24 cellular contexts compared by ENCODE assay signal in the genomic region with DNA sequence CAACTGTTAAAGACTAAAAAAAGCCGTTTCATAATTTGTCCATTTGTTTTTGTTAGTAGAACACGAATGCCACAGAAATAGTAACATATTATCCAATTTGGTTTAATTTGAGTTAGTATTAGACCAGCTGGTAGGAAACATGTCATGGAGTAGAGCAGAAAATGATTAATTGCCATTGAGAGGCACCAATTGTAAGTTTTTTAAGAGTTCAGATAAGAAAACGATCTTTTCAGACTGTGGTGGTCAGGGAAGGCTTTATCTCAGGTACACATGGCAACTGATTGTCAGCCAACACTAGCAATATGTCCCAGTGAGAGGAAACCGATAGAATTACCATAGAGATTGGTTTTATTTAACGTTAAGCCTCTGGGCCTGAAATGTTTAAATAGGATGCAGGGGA.
A peak's percentile ranks its signal among the peaks of the same experiment; 100 is the strongest.
DNase-seq lines count a peak whose midpoint lies in the region; ATAC-seq, FAIRE-seq and TF ChIP-seq lines count a peak whose summit lies in the region.
"Had no signal": no experiment of that assay in that cellular context is flagged by ENCODE, and none has a peak within 500 bp of the region (broad histone marks: within the 10 kb centered on the region; RNA-seq: fewer than 3 reads in every experiment).

No MANE protein-coding gene starts in this region.

- intact Hi-C loops in K562 (cut with micrococcal nuclease): no loop called here

- TF ChIP-seq CTCF in K562 (IDR thresholded peaks at IDR 0.05 in 2 of 3, conservative IDR thresholded peaks at IDR 0.05 in 1 of 3; ENCODE audit: insufficient read depth in 2 of 3, low read depth in 1 of 3, low read length in 3 of 3): no peak
- no peak for TF ChIP-seq CTCF in nephron progenitor cell (IDR thresholded peaks at IDR 0.05)

- no peaks in the 10 kb centered on the region for H3K4me1 ChIP-seq in K562 (replicated peaks in 1 of 2; ENCODE audit: control insufficient read depth in 2 of 2, insufficient read depth in 2 of 2, low read length in 2 of 2)
- H3K4me1 ChIP-seq: BLaER1 treated with 17β-estradiol and CSF1 and Interleukin-3, amounts not matched to agents 10 nM and 100 nM had no signal

- H3K27ac Mint-ChIP-seq in nephron progenitor cell: peak overlapping the region; percentile 14
- H3K27ac Mint-ChIP-seq: CD4-positive, alpha-beta memory T cell had no signal

- POLR2A ChIA-PET in K562 (lab: Yijun Ruan, JAX): no interaction called here

- no peak overlapping the region for H3K4me2 ChIP-seq in K562 (ENCODE audit: insufficient read depth, low read length)
- H3K4me2 ChIP-seq: BLaER1 treated with 17β-estradiol and CSF1 and Interleukin-3, amounts not matched to agents 10 nM and 100 nM; KMS-11 had no signal

- H3K27me3 Mint-ChIP-seq in nephron progenitor cell (ENCODE audit: low read depth, poor library complexity): no peaks in the 10 kb centered on the region
- H3K27me3 Mint-ChIP-seq: CD4-positive, alpha-beta memory T cell had no signal

- no peaks in the 10 kb centered on the region for H3K36me3 ChIP-seq in K562 (ENCODE audit: control insufficient read depth, insufficient read depth, low read length)
- H3K36me3 ChIP-seq: BLaER1 treated with 17β-estradiol and CSF1 and Interleukin-3, amounts not matched to agents 10 nM and 100 nM had no signal

- H3K9me1 ChIP-seq in K562 (ENCODE audit: control insufficient read depth, insufficient read depth, low read length): no peaks in the 10 kb centered on the region

- H3K4me1 Mint-ChIP-seq in nephron progenitor cell: peaks cover 18% of the 10 kb centered on the region
- H3K4me1 Mint-ChIP-seq: CD4-positive, alpha-beta memory T cell had no signal

- TF ChIP-seq EP300 in K562 (IDR thresholded peaks at IDR 0.05; ENCODE audit: low read length): peak; percentile 55; the same call in 1 of the 2 replicates

- BruUV-seq in K562 (replicated peaks; lab: Mats Ljungman, UMichigan): no TSS peak

- H3K9ac ChIP-seq in K562 (ENCODE audit: insufficient read depth in 1 of 2, low read depth in 2 of 2, low read length in 2 of 2): no peak overlapping the region
- H3K9ac ChIP-seq: BLaER1 treated with 17β-estradiol and CSF1 and Interleukin-3, amounts not matched to agents 10 nM and 100 nM; KMS-11 had no signal

- no peak overlapping the region for H3K27ac ChIP-seq in K562 (ENCODE audit: extremely low read depth, low read depth, low read length)
- H3K27ac ChIP-seq: BLaER1 treated with 17β-estradiol and CSF1 and Interleukin-3, amounts not matched to agents 10 nM and 100 nM; KMS-11 had no signal

- no peak overlapping the region for H2AFZ ChIP-seq in K562 (ENCODE audit: low read depth, low read length)

- no peaks in the 10 kb centered on the region for H4K20me1 ChIP-seq in K562 (replicated peaks; ENCODE audit: control insufficient read depth, insufficient read depth, low read length)
- H4K20me1 ChIP-seq: BLaER1 treated with 17β-estradiol and CSF1 and Interleukin-3, amounts not matched to agents 10 nM and 100 nM had no signal

- no peaks in the 10 kb centered on the region for H3K9me3 Mint-ChIP-seq in nephron progenitor cell

- no peak overlapping the region for H3K4me3 ChIP-seq in K562
- H3K4me3 ChIP-seq: BLaER1 treated with 17β-estradiol and CSF1 and Interleukin-3, amounts not matched to agents 10 nM and 100 nM; GM12878 had no signal

- in situ Hi-C loops in K562 (cut with MboI): no loop called here

- H3K4me3 Mint-ChIP-seq in nephron progenitor cell: no peak overlapping the region
- H3K4me3 Mint-ChIP-seq: CD4-positive, alpha-beta memory T cell had no signal

- DNase-seq in SK-N-DZ (ENCODE audit: low spot score): peak; percentile 1
- peak in 2 of 4 experiments; percentile 5 to 39 for DNase-seq in K562 (ENCODE audit: extremely low read depth in 1 of 4, low spot score in 3 of 4)
- no peak for DNase-seq in nephron progenitor cell
- DNase-seq in NCI-H748 treated with DMSO at 0.1 percent for 48 hours (lab: John Stamatoyannopoulos, UW): no peak
- DNase-seq in AG20443 (ENCODE audit: low spot score): no peak
- no peak for DNase-seq in NCI-H82 (lab: John Stamatoyannopoulos, UW)
- DNase-seq: AML-193; CD4-positive, alpha-beta memory T cell; COR-L47; HCEC 1CT; IMR-90; MM.1S; NCI-H2029; NCI-H446 treated with DMSO at 0.1 percent for 48 hours; NCI-H526 had no signal

- ATAC-seq in K562 (peak; percentile 67), GM19455 (IDR thresholded peaks at IDR 0.05; ENCODE audit: unreplicated experiment) (no peak)
- ATAC-seq: GM12878, Panc1, SK-N-SH treated with all-trans-retinoic acid at 6 μM for 48 hours had no signal

- H3K27me3 ChIP-seq in K562 (ENCODE audit: control insufficient read depth in 2 of 2, insufficient read depth in 2 of 2, low read length in 2 of 2): no peaks in the 10 kb centered on the region
- H3K27me3 ChIP-seq: BLaER1 treated with 17β-estradiol and CSF1 and Interleukin-3, amounts not matched to agents 10 nM and 100 nM had no signal

- H3K79me2 ChIP-seq in K562 (ENCODE audit: control insufficient read depth, insufficient read depth, low read length): no peaks in the 10 kb centered on the region

- TF ChIP-seq POLR2A in K562 (conservative IDR thresholded peaks at IDR 0.05): no peak

- FAIRE-seq in K562 (lab: Jason Lieb, UNC): no peak
- FAIRE-seq: A204.1, G401.6, GM12878, H1 had no signal

- H3K9me3 ChIP-seq in K562 (replicated peaks; ENCODE audit: control insufficient read depth, insufficient read depth, low read depth, low read length): no peaks in the 10 kb centered on the region
- H3K9me3 ChIP-seq: BLaER1 treated with 17β-estradiol and CSF1 and Interleukin-3, amounts not matched to agents 10 nM and 100 nM had no signal

- TF ChIP-seq RAD21 in K562 (CRISPR knock-in tag; conservative IDR thresholded peaks at IDR 0.05 in 1 of 2, IDR thresholded peaks at IDR 0.05 in 1 of 2): no peak

- 0% methylated on average over 5 of the region's 5 CpGs for WGBS in K562 (ENCODE audit: insufficient coverage, low coverage, missing lambda C conversion rate)

- CTCF ChIA-PET in K562 (lab: Yijun Ruan, JAX; ENCODE audit: low intra/inter-chr PET ratio): no interaction called here

- no peaks in the 10 kb centered on the region for H3K36me3 Mint-ChIP-seq in nephron progenitor cell (ENCODE audit: low read depth)
- H3K36me3 Mint-ChIP-seq: CD4-positive, alpha-beta memory T cell had no signal

TF ChIP-seq in K562, 482 proteins besides CTCF, POLR2A, EP300 and RAD21 (continues in another document):
- TF ChIP-seq ZNF695 (CRISPR knock-in tag; IDR thresholded peaks at IDR 0.05): no peak
- no peak for TF ChIP-seq HOXB6 (CRISPR knock-in tag; IDR thresholded peaks at IDR 0.05; ENCODE audit: borderline replicate concordance)
- TF ChIP-seq ZBTB17 (CRISPR knock-in tag; IDR thresholded peaks at IDR 0.05): no peak
- peak; percentile 64 for TF ChIP-seq ARID1B (IDR thresholded peaks at IDR 0.05)
- peak; percentile 60; the same call in 1 of the 2 replicates for TF ChIP-seq ZEB2 (IDR thresholded peaks at IDR 0.05)
- TF ChIP-seq TRIM24 (IDR thresholded peaks at IDR 0.05): peak in 1 of 2 experiments; percentile 28; a peak in 1 of 4 replicates
- TF ChIP-seq TAL1 (IDR thresholded peaks at IDR 0.05): peak; percentile 33; the same call in 1 of the 2 replicates
- TF ChIP-seq PBX2 (CRISPR knock-in tag; IDR thresholded peaks at IDR 0.05; ENCODE audit: low read depth): peak; percentile 42
- peak; percentile 83 for TF ChIP-seq PBX2 (tag; conservative IDR thresholded peaks at IDR 0.05; ENCODE audit: low read depth)
